8 cellular contexts compared by ENCODE assay signal in genomic region chr1:84724128-84724860, GRCh38. TPM values are rescaled to one million over a fixed set of nuclear protein-coding genes. Genes with fewer than 3 reads are reported as not detected.
DNase-seq lines count a peak whose midpoint lies in the region; ATAC-seq and TF ChIP-seq lines count a peak whose summit lies in the region.

No MANE protein-coding gene starts in this region.

- H3K27me3 Mint-ChIP-seq in mesothelial cell of epicardium (ENCODE audit: low read depth) = no peaks in the 10 kb centered on the region

- H3K9me3 Mint-ChIP-seq in mesothelial cell of epicardium = peaks cover 11% of the 10 kb centered on the region

- H3K4me3 Mint-ChIP-seq in mesothelial cell of epicardium = no peak overlapping the region

- H3K4me3 ChIP-seq in GM06990 (replicated peaks; ENCODE audit: low read depth, low read length) (no peak overlapping the region), NB4 (ENCODE audit: low read depth, low read length) (no peak overlapping the region)

- H3K27ac Mint-ChIP-seq in mesothelial cell of epicardium = no peak overlapping the region

- no peak for DNase-seq in GM06990 (ENCODE audit: extremely low read depth, insufficient read length)
- DNase-seq in NB4 (ENCODE audit: low read depth) = peak; percentile 28
- peak; percentile 22 for DNase-seq in activated T-helper 9 cell treated with anti-CD3 and anti-CD28 coated beads, Interleukin-2, amount 50 U/mL, for 16 hours (ENCODE audit: low read depth)
- DNase-seq in mesothelial cell of epicardium (ENCODE audit: low spot score in 2 of 2, unreplicated experiment in 2 of 2) = no peak
- no peak for DNase-seq in HCEC 1CT
- DNase-seq in left cardiac atrium = no peak

- intact Hi-C loops in left cardiac atrium (cut with DNase I) = no loop called here

- no peaks in the 10 kb centered on the region for H3K27me3 ChIP-seq in GM06990 (replicated peaks; ENCODE audit: control insufficient read depth, insufficient read depth, low read length)

- no peaks in the 10 kb centered on the region for H3K36me3 ChIP-seq in GM06990 (ENCODE audit: control insufficient read depth, insufficient read depth, low read length)

- no peak for ATAC-seq in GM21367 (IDR thresholded peaks at IDR 0.05; ENCODE audit: unreplicated experiment)
- no peak for ATAC-seq in GM18861 (IDR thresholded peaks at IDR 0.05; ENCODE audit: unreplicated experiment)
- no peak for ATAC-seq in left cardiac atrium

- H3K36me3 Mint-ChIP-seq in mesothelial cell of epicardium = no peaks in the 10 kb centered on the region

- TF ChIP-seq POLR2A in NB4 (IDR thresholded peaks at IDR 0.05; ENCODE audit: extremely low read depth, insufficient read length) = no peak

- peaks cover 34% of the 10 kb centered on the region for H3K4me1 Mint-ChIP-seq in mesothelial cell of epicardium

- TF ChIP-seq CTCF in GM06990 (IDR thresholded peaks at IDR 0.05; ENCODE audit: insufficient read depth, low read length, poor library complexity, severe bottlenecking) (peak; percentile 81), NB4 (IDR thresholded peaks at IDR 0.05; ENCODE audit: low read depth, low read length) (peak; percentile 60), mesothelial cell of epicardium (IDR thresholded peaks at IDR 0.05; ENCODE audit: unreplicated experiment) (peak; percentile 52)

RNA-seq across cellular contexts. Expression of gene SSX2IP, which starts 34.0 kb away (rescaled TPM):
- total RNA-seq in mesothelial cell of epicardium (18.2 to 21.3 TPM (median 20.5 TPM) in 3 replicates), left cardiac atrium (10 to 100 TPM; 14.8 to 20.0 TPM)

Comparison
In these comparisons a context has a peak if more than half of its experiments do, and no peak if none do; other contexts are left out.
1. DNase-seq: peak in NB4 (single experiment) and activated T-helper 9 cell treated with anti-CD3 and anti-CD28 coated beads, Interleukin-2, amount 50 U/mL, for 16 hours (single experiment); none in GM06990 (single experiment), mesothelial cell of epicardium (0 of 2), HCEC 1CT (single experiment) and left cardiac atrium (single experiment).
2. Peak in every context shown above with its lines, with median percentiles within 50 percentile points of each other: CTCF ChIP-seq.